Comparison of ENCODE assay signal across 23 cellular contexts in genomic region chr15:74854453-74854852, GRCh38. TPM values are rescaled to one million over a fixed set of nuclear protein-coding genes. Genes with fewer than 3 reads are reported as not detected.
DNase-seq lines count a peak whose midpoint lies in the region; ATAC-seq and TF ChIP-seq lines count a peak whose summit lies in the region.
"Had no signal": no experiment of that assay in that cellular context is flagged by ENCODE, and none has a peak within 500 bp of the region (broad histone marks: within the 10 kb centered on the region; RNA-seq: fewer than 3 reads in every experiment).

No MANE protein-coding gene starts in this region.

- no peak for DNase-seq in NT2/D1 (ENCODE audit: low read depth, low spot score)
- DNase-seq in endodermal cell = no peak
- no peak for DNase-seq in amniotic stem cell (lab: John Stamatoyannopoulos, UW)
- DNase-seq in NCI-H2196 treated with DMSO at 0.1 percent for 48 hours (lab: John Stamatoyannopoulos, UW; ENCODE audit: unreplicated experiment) = no peak
- DNase-seq in C1 segment of cervical spinal cord (lab: John Stamatoyannopoulos, UW) = no peak
- DNase-seq: CD4-positive, CD25-positive, alpha-beta regulatory T cell; HCEC 1CT; MM.1S; NCI-H1417; NCI-H1694 treated with DMSO at 0.1 percent for 48 hours; NCI-H2081; NCI-H226; NCI-H510A; NCI-H69; SJCRH30; T-cell had no signal

- ATAC-seq in stimulated activated memory B cell treated with anti-CD40 and anti-IgM and Interleukin-4, amounts not matched to agents 10 μg/mL and 1 μg/mL and 100 μg/mL, for 72 hours = no peak
- ATAC-seq: GM23338, SK-N-SH treated with all-trans-retinoic acid at 6 μM for 48 hours, T-cell had no signal

- 92% methylated on average over 2 to 13 of the region's 13 CpGs for WGBS in endodermal cell (ENCODE audit: insufficient coverage in 1 of 2, insufficient read length in 1 of 2), 2 experiments

- H3K27ac ChIP-seq in BLaER1 treated with 17β-estradiol and CSF1 and Interleukin-3, amounts not matched to agents 10 nM and 100 nM = peak overlapping the region; percentile 52 to 83 (median 69); a peak in 20 of 22 replicates
- peak overlapping the region; percentile 17 for H3K27ac ChIP-seq in endodermal cell (ENCODE audit: low read depth, low read length)
- H3K27ac ChIP-seq: KMS-11, SJCRH30 had no signal

- peak overlapping the region; percentile 38 to 76 (median 68); a peak in 21 of 22 replicates for H3K9ac ChIP-seq in BLaER1 treated with 17β-estradiol and CSF1 and Interleukin-3, amounts not matched to agents 10 nM and 100 nM
- H3K9ac ChIP-seq in NT2/D1 (ENCODE audit: insufficient read length, low read depth) (peak overlapping the region; percentile 50), endodermal cell (ENCODE audit: extremely low read depth, low read length, poor library complexity, severe bottlenecking) (no peak overlapping the region)
- H3K9ac ChIP-seq: KMS-11 had no signal

- no peak overlapping the region for H3K4me3 Mint-ChIP-seq in endodermal cell
- no peak overlapping the region for H3K4me3 Mint-ChIP-seq in stimulated activated memory B cell treated with anti-CD40 and anti-IgM and Interleukin-4, amounts not matched to agents 10 μg/mL and 1 μg/mL and 100 μg/mL, for 72 hours
- H3K4me3 Mint-ChIP-seq: B cell; CD4-positive, CD25-positive, alpha-beta regulatory T cell; GM23338; T-cell had no signal

- H3K4me2 ChIP-seq in BLaER1 treated with 17β-estradiol and CSF1 and Interleukin-3, amounts not matched to agents 10 nM and 100 nM = peak overlapping the region; percentile 84 to 94 (median 88)
- H3K4me2 ChIP-seq: GM23338, KMS-11 had no signal

- H3K36me3 Mint-ChIP-seq in endodermal cell (ENCODE audit: low read depth) = peaks cover 22% of the 10 kb centered on the region
- peaks cover 42% of the 10 kb centered on the region for H3K36me3 Mint-ChIP-seq in stimulated activated memory B cell treated with anti-CD40 and anti-IgM and Interleukin-4, amounts not matched to agents 10 μg/mL and 1 μg/mL and 100 μg/mL, for 72 hours

- H3K9me3 Mint-ChIP-seq in endodermal cell = no peaks in the 10 kb centered on the region
- H3K9me3 Mint-ChIP-seq in stimulated activated memory B cell treated with anti-CD40 and anti-IgM and Interleukin-4, amounts not matched to agents 10 μg/mL and 1 μg/mL and 100 μg/mL, for 72 hours = no peaks in the 10 kb centered on the region
- H3K9me3 Mint-ChIP-seq: GM23338, IgD-negative memory B cell, T-cell had no signal

- no peaks in the 10 kb centered on the region for H3K27me3 ChIP-seq in BLaER1 treated with 17β-estradiol and CSF1 and Interleukin-3, amounts not matched to agents 10 nM and 100 nM
- no peaks in the 10 kb centered on the region for H3K27me3 ChIP-seq in NT2/D1 (ENCODE audit: insufficient read depth, insufficient read length)
- H3K27me3 ChIP-seq in endodermal cell (ENCODE audit: control insufficient read depth, insufficient read depth, low read length, poor library complexity, severe bottlenecking) = no peaks in the 10 kb centered on the region
- H3K27me3 ChIP-seq: SJCRH30 had no signal

- H3K36me3 ChIP-seq in BLaER1 treated with 17β-estradiol and CSF1 and Interleukin-3, amounts not matched to agents 10 nM and 100 nM = peaks cover 44 to 62% (median 49%) of the 10 kb centered on the region in 11 experiments
- H3K36me3 ChIP-seq in NT2/D1 (ENCODE audit: insufficient read depth, insufficient read length, low read length) (peaks cover 60% of the 10 kb centered on the region), endodermal cell (ENCODE audit: control insufficient read depth, insufficient read depth, low read length) (peaks cover 26% of the 10 kb centered on the region)
- H3K36me3 ChIP-seq: SJCRH30 had no signal

- H3K4me1 ChIP-seq in BLaER1 treated with 17β-estradiol and CSF1 and Interleukin-3, amounts not matched to agents 10 nM and 100 nM = peaks cover 56 to 72% (median 63%) of the 10 kb centered on the region in 10 experiments
- H3K4me1 ChIP-seq in NT2/D1 (ENCODE audit: insufficient read depth, insufficient read length) (peaks cover 9% of the 10 kb centered on the region), endodermal cell (ENCODE audit: control insufficient read depth, insufficient read depth, low read length) (no peaks in the 10 kb centered on the region)
- H3K4me1 ChIP-seq: SJCRH30 had no signal

- H3K27me3 Mint-ChIP-seq in endodermal cell (ENCODE audit: insufficient read depth) = no peaks in the 10 kb centered on the region
- no peaks in the 10 kb centered on the region for H3K27me3 Mint-ChIP-seq in stimulated activated memory B cell treated with anti-CD40 and anti-IgM and Interleukin-4, amounts not matched to agents 10 μg/mL and 1 μg/mL and 100 μg/mL, for 72 hours
- H3K27me3 Mint-ChIP-seq: B cell; CD4-positive, CD25-positive, alpha-beta regulatory T cell; IgD-negative memory B cell; T-cell had no signal

- H3K27ac Mint-ChIP-seq in endodermal cell = no peak overlapping the region
- peak overlapping the region; percentile 23 for H3K27ac Mint-ChIP-seq in stimulated activated memory B cell treated with anti-CD40 and anti-IgM and Interleukin-4, amounts not matched to agents 10 μg/mL and 1 μg/mL and 100 μg/mL, for 72 hours
- H3K27ac Mint-ChIP-seq: B cell, GM23338, T-cell had no signal

- peaks cover 60 to 97% (median 77%) of the 10 kb centered on the region in 11 experiments; a peak in 20 of 22 replicates for H4K20me1 ChIP-seq in BLaER1 treated with 17β-estradiol and CSF1 and Interleukin-3, amounts not matched to agents 10 nM and 100 nM

- H3K9me3 ChIP-seq in BLaER1 treated with 17β-estradiol and CSF1 and Interleukin-3, amounts not matched to agents 10 nM and 100 nM (replicated peaks in 1 of 11) = no peaks in the 10 kb centered on the region
- no peaks in the 10 kb centered on the region for H3K9me3 ChIP-seq in NT2/D1 (ENCODE audit: insufficient read depth, low read length)
- H3K9me3 ChIP-seq in endodermal cell (ENCODE audit: control insufficient read depth, low read length) = no peaks in the 10 kb centered on the region
- H3K9me3 ChIP-seq: SJCRH30 had no signal

- TF ChIP-seq CTCF in endodermal cell (conservative IDR thresholded peaks at IDR 0.05) = no peak

- H3K4me1 Mint-ChIP-seq in endodermal cell = no peaks in the 10 kb centered on the region
- H3K4me1 Mint-ChIP-seq in stimulated activated memory B cell treated with anti-CD40 and anti-IgM and Interleukin-4, amounts not matched to agents 10 μg/mL and 1 μg/mL and 100 μg/mL, for 72 hours = peaks cover 62% of the 10 kb centered on the region
- H3K4me1 Mint-ChIP-seq: GM23338 had no signal

- H3K4me3 ChIP-seq in BLaER1 treated with 17β-estradiol and CSF1 and Interleukin-3, amounts not matched to agents 10 nM and 100 nM = no peak overlapping the region; a peak in 2 of 20 replicates
- H3K4me3 ChIP-seq in NT2/D1 (ENCODE audit: insufficient read length, low read depth) (no peak overlapping the region), endodermal cell (ENCODE audit: low read length) (no peak overlapping the region)
- H3K4me3 ChIP-seq: GM23338, SJCRH30 had no signal

RNA-seq across cellular contexts. Expression of gene ULK3, which starts 11.5 kb away (rescaled TPM):
- 10 to 100 TPM; 33.9 to 36.2 TPM for total RNA-seq in endodermal cell
- polyA plus RNA-seq in endodermal cell (2013, experiment 1 of 2) = 49.9 TPM
- polyA plus RNA-seq in endodermal cell (2013, experiment 2 of 2) = 32.5 TPM

RNA-seq across cellular contexts. Expression of gene SCAMP2, which starts 18.7 kb away (rescaled TPM):
- total RNA-seq in endodermal cell = 10 to 100 TPM; 47.5 to 50.9 TPM
- 33.0 TPM for polyA plus RNA-seq in endodermal cell (2013, experiment 1 of 2)
- polyA plus RNA-seq in endodermal cell (2013, experiment 2 of 2) = 32.1 TPM

RNA-seq across cellular contexts. Expression of gene CPLX3, which starts 28.0 kb away (rescaled TPM):
- not detected for total RNA-seq in endodermal cell
- polyA plus RNA-seq in endodermal cell (2013, experiment 1 of 2) = 0.25 TPM
- 0.17 TPM for polyA plus RNA-seq in endodermal cell (2013, experiment 2 of 2)
- total RNA-seq: B cell, SJCRH30 had no signal
- polyA plus RNA-seq: CD4-positive, CD25-positive, alpha-beta regulatory T cell; GM23338; IgD-negative memory B cell had no signal

RNA-seq across cellular contexts. Expression of gene MPI, which starts 35.4 kb away (rescaled TPM):
- 10 to 100 TPM; 50.3 to 59.2 TPM for total RNA-seq in endodermal cell
- polyA plus RNA-seq in endodermal cell (2013, experiment 1 of 2) = 52.8 TPM
- 41.9 TPM for polyA plus RNA-seq in endodermal cell (2013, experiment 2 of 2)

RNA-seq across cellular contexts. Expression of gene LMAN1L, which starts 41.8 kb away (rescaled TPM):
- not detected for total RNA-seq in endodermal cell
- not detected for polyA plus RNA-seq in endodermal cell (2013, experiment 1 of 2)
- not detected for polyA plus RNA-seq in endodermal cell (2013, experiment 2 of 2)
- total RNA-seq: CD4-positive, CD25-positive, alpha-beta regulatory T cell; GM23338; SJCRH30 had no signal
- polyA plus RNA-seq: CD4-positive, CD25-positive, alpha-beta regulatory T cell; GM23338; IgD-negative memory B cell had no signal
